Comparison of ENCODE assay signal across 1 cellular context in genomic region chr5:156963125-156963524, GRCh38.
TF ChIP-seq lines count a peak whose summit lies in the region.

Gene TIMD4 (minus strand): TSS chr5:156963226. CDS start chr5:156963198, 28 bp downstream.

TF ChIP-seq in H1, 55 proteins besides CTCF, POLR2A, EP300 and RAD21:
- no peak for TF ChIP-seq SRF (IDR thresholded peaks at IDR 0.05; ENCODE audit: low read depth, low read length)
- no peak for TF ChIP-seq TBP (IDR thresholded peaks at IDR 0.05; ENCODE audit: low read depth, low read length)
- TF ChIP-seq JUN (IDR thresholded peaks at IDR 0.05; ENCODE audit: low read depth, low read length): no peak
- no peak for TF ChIP-seq NANOG (IDR thresholded peaks at IDR 0.05; ENCODE audit: insufficient read depth, low read depth, low read length, poor library complexity, severe bottlenecking)
- TF ChIP-seq RFX5 (IDR thresholded peaks at IDR 0.05; ENCODE audit: borderline replicate concordance, low read depth, low read length): no peak
- no peak for TF ChIP-seq GABPA (IDR thresholded peaks at IDR 0.05; ENCODE audit: borderline replicate concordance, insufficient read depth, low read length)
